8 cellular contexts compared by ENCODE assay signal in the genomic region with DNA sequence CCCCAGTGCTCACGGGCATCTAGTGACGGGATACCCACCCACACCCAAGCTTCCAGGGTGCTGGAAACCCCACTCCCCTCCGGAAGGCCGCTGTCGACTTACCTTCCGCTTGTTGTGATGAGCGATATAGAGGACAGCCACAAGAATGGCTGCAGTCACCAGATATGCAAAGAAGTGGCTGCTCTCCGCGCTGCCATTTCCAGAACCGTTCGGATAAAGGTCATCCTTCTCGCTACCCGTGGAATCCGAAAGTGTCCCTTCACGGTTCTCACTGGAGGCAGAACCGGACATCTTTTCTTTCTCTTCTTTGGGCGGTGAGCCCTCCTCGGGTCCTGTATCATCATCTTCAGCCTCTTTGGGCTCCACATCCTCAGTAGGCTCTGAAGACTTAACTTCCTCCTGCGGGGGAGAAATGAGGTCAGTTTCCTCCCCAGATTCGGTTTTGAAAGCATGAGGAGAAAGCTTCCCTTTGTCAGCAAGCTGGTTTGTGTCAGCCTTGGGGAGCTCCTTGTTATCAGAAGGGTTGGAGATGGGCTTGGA. TPM values are rescaled to one million over a fixed set of nuclear protein-coding genes. Genes with fewer than 3 reads are reported as not detected.
DNase-seq lines count a peak whose midpoint lies in the region; ATAC-seq, FAIRE-seq and TF ChIP-seq lines count a peak whose summit lies in the region.

No MANE protein-coding gene starts in this region.

- peak overlapping the region; percentile 91 for H3K9ac ChIP-seq in endodermal cell (ENCODE audit: extremely low read depth, low read length, poor library complexity, severe bottlenecking)
- H3K9ac ChIP-seq in neural progenitor cell = peak overlapping the region; percentile 71

- peak overlapping the region; percentile 100 for H3K27ac Mint-ChIP-seq in activated CD4-positive, alpha-beta T cell treated with anti-CD3 and anti-CD28 coated beads, Interleukin-2, amount 10 ng/mL, durations not matched to agents 7 days and 5 days
- H3K27ac Mint-ChIP-seq in endodermal cell (no peak overlapping the region), neural progenitor cell (no peak overlapping the region)

- H3K4me2 ChIP-seq in neural progenitor cell = peak overlapping the region; percentile 96

- H3K4me3 ChIP-seq in endodermal cell (ENCODE audit: low read length) (peak overlapping the region; percentile 95), neural progenitor cell (peak overlapping the region; percentile 79)

- TF ChIP-seq POLR2A in H54 (IDR thresholded peaks at IDR 0.05; ENCODE audit: low read depth, low read length) = no peak

- H3K9me3 ChIP-seq in endodermal cell (ENCODE audit: control insufficient read depth, low read length) = no peaks in the 10 kb centered on the region
- H3K9me3 ChIP-seq in neural progenitor cell (ENCODE audit: low read depth) = no peaks in the 10 kb centered on the region

- DNase-seq in COLO829 (ENCODE audit: low spot score) = peak; percentile 11
- peak; percentile 82 to 85 for DNase-seq in Kasumi-1 (lab: John Stamatoyannopoulos, UW)
- peak; percentile 70 for DNase-seq in activated CD4-positive, alpha-beta T cell treated with anti-CD3 and anti-CD28 coated beads, Interleukin-2, amount 10 ng/mL, durations not matched to agents 7 days and 5 days
- no peak for DNase-seq in endodermal cell
- no peak for DNase-seq in neural progenitor cell (ENCODE audit: low spot score)
- DNase-seq in DMS153 (lab: John Stamatoyannopoulos, UW) = no peak
- no peak for DNase-seq in H54 (ENCODE audit: insufficient read length, low spot score)

- no peak overlapping the region for H3K27ac ChIP-seq in endodermal cell (ENCODE audit: low read depth, low read length)
- H3K27ac ChIP-seq in neural progenitor cell = no peak overlapping the region

- H3K27me3 ChIP-seq in endodermal cell (ENCODE audit: control insufficient read depth, insufficient read depth, low read length, poor library complexity, severe bottlenecking) = no peaks in the 10 kb centered on the region
- H3K27me3 ChIP-seq in neural progenitor cell = no peaks in the 10 kb centered on the region

- no peaks in the 10 kb centered on the region for H3K9me3 Mint-ChIP-seq in activated CD4-positive, alpha-beta T cell treated with anti-CD3 and anti-CD28 coated beads, Interleukin-2, amount 10 ng/mL, durations not matched to agents 7 days and 5 days
- no peaks in the 10 kb centered on the region for H3K9me3 Mint-ChIP-seq in endodermal cell
- no peaks in the 10 kb centered on the region for H3K9me3 Mint-ChIP-seq in neural progenitor cell

- H2AFZ ChIP-seq in neural progenitor cell (replicated peaks) = no peak overlapping the region

- CTCF ChIA-PET in activated CD4-positive, alpha-beta T cell treated with anti-CD3 and anti-CD28 coated beads, Interleukin-2, amount 10 ng/mL, durations not matched to agents 7 days and 5 days (lab: Charles Lee) = interaction anchor here (0.7 to 2.0 kb wide), 6 partner anchors 17 to 79 kb away, joined by 3 to 7 read pairs (median 6); a partner anchor contains a TSS

- peaks cover 35% of the 10 kb centered on the region for H4K20me1 ChIP-seq in neural progenitor cell (ENCODE audit: low read depth)

- WGBS in endodermal cell (ENCODE audit: insufficient coverage in 1 of 2, insufficient read length in 1 of 2), 2 experiments = 45 to 52% methylated on average over 11 to 20 of the region's 20 CpGs

- H3K27me3 Mint-ChIP-seq in activated CD4-positive, alpha-beta T cell treated with anti-CD3 and anti-CD28 coated beads, Interleukin-2, amount 10 ng/mL, durations not matched to agents 7 days and 5 days = no peaks in the 10 kb centered on the region
- H3K27me3 Mint-ChIP-seq in endodermal cell (ENCODE audit: insufficient read depth) (peaks cover 3% of the 10 kb centered on the region), neural progenitor cell (ENCODE audit: insufficient read depth, low read depth) (no peaks in the 10 kb centered on the region)

- peaks cover 52% of the 10 kb centered on the region for H3K4me1 Mint-ChIP-seq in activated CD4-positive, alpha-beta T cell treated with anti-CD3 and anti-CD28 coated beads, Interleukin-2, amount 10 ng/mL, durations not matched to agents 7 days and 5 days
- H3K4me1 Mint-ChIP-seq in endodermal cell (peaks cover 30% of the 10 kb centered on the region), neural progenitor cell (peaks cover 39% of the 10 kb centered on the region)

- TF ChIP-seq CTCF in endodermal cell (conservative IDR thresholded peaks at IDR 0.05) = no peak
- no peak for TF ChIP-seq CTCF in neural progenitor cell (IDR thresholded peaks at IDR 0.05)

- no peaks in the 10 kb centered on the region for H3K4me1 ChIP-seq in endodermal cell (ENCODE audit: control insufficient read depth, insufficient read depth, low read length)
- H3K4me1 ChIP-seq in neural progenitor cell = peaks cover 30% of the 10 kb centered on the region

- peaks cover 42% of the 10 kb centered on the region for H3K36me3 ChIP-seq in endodermal cell (ENCODE audit: control insufficient read depth, insufficient read depth, low read length)
- H3K36me3 ChIP-seq in neural progenitor cell = peaks cover 4% of the 10 kb centered on the region

- peaks cover 62% of the 10 kb centered on the region for H3K36me3 Mint-ChIP-seq in activated CD4-positive, alpha-beta T cell treated with anti-CD3 and anti-CD28 coated beads, Interleukin-2, amount 10 ng/mL, durations not matched to agents 7 days and 5 days (ENCODE audit: low read depth)
- H3K36me3 Mint-ChIP-seq in endodermal cell (ENCODE audit: low read depth) (peaks cover 46% of the 10 kb centered on the region), neural progenitor cell (peaks cover 26% of the 10 kb centered on the region)

- H3F3A ChIP-seq in neural progenitor cell (ENCODE audit: low read depth) = no peaks in the 10 kb centered on the region

- POLR2A ChIA-PET in activated CD4-positive, alpha-beta T cell treated with anti-CD3 and anti-CD28 coated beads, Interleukin-2, amount 10 ng/mL, durations not matched to agents 7 days and 5 days (lab: Charles Lee) = interaction anchor here (0.6 to 1.8 kb wide), 4 partner anchors 28 to 870 kb away, joined by 3 to 7 read pairs (median 4); a partner anchor contains a TSS

- peak; percentile 32 for ATAC-seq in GM21515 (IDR thresholded peaks at IDR 0.05; ENCODE audit: unreplicated experiment)

- H3K4me3 Mint-ChIP-seq in activated CD4-positive, alpha-beta T cell treated with anti-CD3 and anti-CD28 coated beads, Interleukin-2, amount 10 ng/mL, durations not matched to agents 7 days and 5 days = peak overlapping the region; percentile 100
- H3K4me3 Mint-ChIP-seq in endodermal cell (peak overlapping the region; percentile 73), neural progenitor cell (peak overlapping the region; percentile 97)

- H3K79me2 ChIP-seq in neural progenitor cell (ENCODE audit: low read depth) = peaks cover 40% of the 10 kb centered on the region

- no peak for FAIRE-seq in H54 (lab: Jason Lieb, UNC)

RNA-seq across cellular contexts. Expression of a gene that starts 1.3 kb away (rescaled TPM):
- total RNA-seq in activated CD4-positive, alpha-beta T cell treated with anti-CD3 and anti-CD28 coated beads, Interleukin-2, amount 10 ng/mL, durations not matched to agents 7 days and 5 days = 100 to 1,000 TPM; 127 to 130 TPM
- total RNA-seq in endodermal cell = 10 to 100 TPM; 58.6 to 67.0 TPM
- 46.4 TPM for polyA plus RNA-seq in endodermal cell (2013, experiment 1 of 2)
- 44.3 TPM for polyA plus RNA-seq in endodermal cell (2013, experiment 2 of 2)
- total RNA-seq in neural progenitor cell (ENCODE audit: low replicate concordance) = 28.5 and 31.9 TPM in 2 replicates

RNA-seq across cellular contexts. Expression of a gene that starts 27.9 kb away (rescaled TPM):
- 10 to 100 TPM; 24.7 to 24.9 TPM for total RNA-seq in activated CD4-positive, alpha-beta T cell treated with anti-CD3 and anti-CD28 coated beads, Interleukin-2, amount 10 ng/mL, durations not matched to agents 7 days and 5 days
- total RNA-seq in endodermal cell (10 to 100 TPM; 12.7 to 19.7 TPM), neural progenitor cell (ENCODE audit: low replicate concordance) (13.3 and 19.0 TPM in 2 replicates)
- 11.9 TPM for polyA plus RNA-seq in endodermal cell (2013, experiment 1 of 2)
- polyA plus RNA-seq in endodermal cell (2013, experiment 2 of 2) = 12.8 TPM

RNA-seq across cellular contexts. Expression of a gene that starts 28.1 kb away (rescaled TPM):
- total RNA-seq in activated CD4-positive, alpha-beta T cell treated with anti-CD3 and anti-CD28 coated beads, Interleukin-2, amount 10 ng/mL, durations not matched to agents 7 days and 5 days = 10 to 100 TPM; 19.4 to 22.1 TPM
- total RNA-seq in endodermal cell = 10 to 100 TPM; 12.4 to 18.9 TPM
- 19.1 TPM for polyA plus RNA-seq in endodermal cell (2013, experiment 1 of 2)
- 19.3 TPM for polyA plus RNA-seq in endodermal cell (2013, experiment 2 of 2)
- 21.5 and 28.1 TPM in 2 replicates for total RNA-seq in neural progenitor cell (ENCODE audit: low replicate concordance)

Comparison
In these comparisons a context has a peak if more than half of its experiments do, and no peak if none do; other contexts are left out.
1. DNase-seq: peak in COLO829 (single experiment), Kasumi-1 (2 of 2) and activated CD4-positive, alpha-beta T cell treated with anti-CD3 and anti-CD28 coated beads, Interleukin-2, amount 10 ng/mL, durations not matched to agents 7 days and 5 days (single experiment); none in endodermal cell (single experiment), neural progenitor cell (single experiment), DMS153 (single experiment) and H54 (single experiment).
2. Peak in every context shown above with its lines, with median percentiles within 50 percentile points of each other: H3K4me3 Mint-ChIP-seq.